Comparison of ENCODE assay signal across 1 cellular context in the genomic region with DNA sequence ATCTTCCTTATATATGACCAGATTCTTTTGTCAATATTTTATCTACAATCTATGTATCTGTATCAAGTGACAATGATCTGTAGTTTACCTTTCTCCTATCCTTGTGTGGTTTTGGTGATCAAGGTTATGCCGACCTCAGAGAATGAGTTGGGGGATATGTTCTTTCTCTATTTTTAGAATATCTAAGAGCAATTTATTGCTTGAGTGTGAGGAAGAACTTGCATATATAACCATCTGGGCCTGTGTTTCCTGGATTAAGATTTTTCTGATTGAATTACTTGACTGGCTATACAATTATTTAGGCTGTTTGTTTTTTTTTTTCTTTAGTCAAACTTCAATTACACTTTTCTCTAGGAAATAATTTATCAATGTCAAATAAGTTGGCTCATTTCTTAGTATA.
TF ChIP-seq lines count a peak whose summit lies in the region.

No MANE protein-coding gene starts in this region.

TF ChIP-seq in K562, 482 proteins besides CTCF, POLR2A, EP300 and RAD21:
- TF ChIP-seq ZNF23 (CRISPR knock-in tag; IDR thresholded peaks at IDR 0.05) (no peak), HOXB6 (CRISPR knock-in tag; IDR thresholded peaks at IDR 0.05; ENCODE audit: borderline replicate concordance) (0 out of 2 replicates have a peak, but pooled peaks have one; percentile 51), SUPT5H (IDR thresholded peaks at IDR 0.05) (0 out of 2 replicates have a peak, but pooled peaks have one; percentile 3), ZNF253 (CRISPR knock-in tag; conservative IDR thresholded peaks at IDR 0.05) (0 out of 2 replicates have a peak, but pooled peaks have one; percentile 66), POLR2H (tag; IDR thresholded peaks at IDR 0.05; ENCODE audit: low read depth) (peak; percentile 58), CHD4 (IDR thresholded peaks at IDR 0.05; ENCODE audit: insufficient read depth, insufficient replicate concordance, low read depth, low read length, poor library complexity, severe bottlenecking) (no peak), ZNF436 (CRISPR knock-in tag; IDR thresholded peaks at IDR 0.05) (no peak)
